Comparison of ENCODE assay signal across 34 cellular contexts in the genomic region with DNA sequence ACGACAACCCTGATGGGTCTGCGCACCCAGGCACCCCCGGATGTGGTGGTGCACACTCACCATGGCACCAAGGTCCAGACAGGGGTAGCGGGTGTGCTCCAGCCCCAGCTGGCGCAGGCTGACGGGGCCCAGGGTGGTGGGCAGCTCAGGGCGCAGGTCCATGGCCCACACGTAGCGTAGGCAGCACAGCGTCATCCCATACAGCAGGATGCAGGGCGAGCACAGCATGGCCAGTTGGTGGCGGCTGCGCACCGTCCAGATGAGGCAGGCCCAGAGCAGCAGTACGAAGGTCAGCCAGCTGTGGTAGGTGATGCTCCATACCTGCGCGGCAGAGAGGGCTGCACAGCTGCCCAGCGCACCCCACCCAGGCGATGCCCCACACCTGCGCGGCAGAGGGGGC. TPM values are rescaled to one million over a fixed set of nuclear protein-coding genes. Genes with fewer than 3 reads are reported as not detected.
"Had no signal": no experiment of that assay in that cellular context is flagged by ENCODE, and none has a peak within 500 bp of the region (broad histone marks: within the 10 kb centered on the region; RNA-seq: fewer than 3 reads in every experiment).

No MANE protein-coding gene starts in this region.

- H3K4me3 ChIP-seq: coronary artery, dorsolateral prefrontal cortex, esophagus muscularis mucosa, gastrocnemius medialis, heart left ventricle had no signal

- H3K9me3 ChIP-seq: esophagus muscularis mucosa, gastrocnemius medialis, heart left ventricle had no signal

- H3K9me3 Mint-ChIP-seq: activated B cell treated with CpG ODN at 0.5 μM for 24 hours; activated CD8-positive, alpha-beta T cell treated with anti-CD3 and anti-CD28 coated beads for 36 hours; activated T-cell treated with anti-CD3 and anti-CD28 coated beads, Interleukin-2, amount 50 U/mL, for 4 hours; activated T-helper 17 cell treated with anti-CD3 and anti-CD28 coated beads, Interleukin-2, amount 50 U/mL, for 72 hours; central memory CD8-positive, alpha-beta T cell; dendritic cell treated with granulocyte-macrophage colony-stimulating factor and Interleukin-4, amounts not matched to agents 40 ng/mL and 50 ng/mL, for 4 days; effector memory CD8-positive, alpha-beta T cell; T-helper 2 cell treated with Interferon-gamma antibody and Interleukin-4, amounts not matched to agents 5 μg/mL and 100 μg/mL, for 36 hours had no signal

- H3K27ac Mint-ChIP-seq: activated B cell treated with CpG ODN at 0.5 μM for 24 hours; activated CD8-positive, alpha-beta T cell treated with anti-CD3 and anti-CD28 coated beads for 36 hours; activated naive CD8-positive, alpha-beta T cell; activated T-helper 17 cell treated with anti-CD3 and anti-CD28 coated beads, Interleukin-2, amount 50 U/mL, for 72 hours; dendritic cell treated with granulocyte-macrophage colony-stimulating factor and Interleukin-4, amounts not matched to agents 40 ng/mL and 50 ng/mL, for 4 days; effector memory CD8-positive, alpha-beta T cell; T-helper 2 cell treated with Interferon-gamma antibody and Interleukin-4, amounts not matched to agents 5 μg/mL and 100 μg/mL, for 36 hours had no signal

- H3K36me3 ChIP-seq: gastrocnemius medialis, WERI-Rb-1 had no signal

- H3K4me1 ChIP-seq: foreskin keratinocyte had no signal

- H3K36me3 Mint-ChIP-seq: activated naive CD8-positive, alpha-beta T cell had no signal

- DNase-seq: activated B cell treated with CpG ODN at 0.5 μM for 24 hours; activated CD4-positive, alpha-beta T cell treated with anti-CD3 and anti-CD28 coated beads for 48 hours; activated CD4-positive, alpha-beta T cell treated with anti-CD3 and anti-CD28 coated beads, Interleukin-2, amount 50 U/mL, for 1 hour; activated CD4-positive, alpha-beta T cell treated with anti-CD3 and anti-CD28 coated beads, Interleukin-2, amount 50 U/mL, for 48 hours; activated CD8-positive, alpha-beta memory T cell treated with anti-CD3 and anti-CD28 coated beads for 24 hours; activated CD8-positive, alpha-beta T cell treated with anti-CD3 and anti-CD28 coated beads for 36 hours; activated effector memory CD4-positive, alpha-beta T cell treated with Interleukin-2 at 50 U/mL for 16 hours; activated gamma-delta T cell treated with Interleukin-2 at 50 U/mL for 16 hours; activated naive CD4-positive, alpha-beta T cell treated with anti-CD3 and anti-CD28 coated beads, Interleukin-2, amount 50 U/mL, for 16 hours; activated naive CD4-positive, alpha-beta T cell treated with Interleukin-2 at 50 U/mL for 16 hours; activated T-cell treated with anti-CD3 and anti-CD28 coated beads, Interleukin-2, amount 50 U/mL, for 4 hours; amniotic stem cell; anterior cingulate cortex; brain microvascular endothelial cell; effector memory CD8-positive, alpha-beta T cell; erythroblast; foreskin keratinocyte; gastrocnemius medialis; glutamatergic neuron; heart left ventricle; T1000; WERI-Rb-1 had no signal

- FAIRE-seq: astrocyte, bronchial epithelial cell had no signal

- ATAC-seq: activated CD4-positive, CD25-positive, alpha-beta regulatory T cell treated with anti-CD3 and anti-CD28 coated beads, Interleukin-2, amount 50 U/mL, for 24 hours; activated CD8-positive, alpha-beta T cell treated with anti-CD3 and anti-CD28 coated beads for 36 hours; activated T-cell treated with anti-CD3 and anti-CD28 coated beads, Interleukin-2, amount 50 U/mL, for 4 hours; activated T-helper 17 cell treated with anti-CD3 and anti-CD28 coated beads, Interleukin-2, amount 50 U/mL, for 72 hours; effector memory CD8-positive, alpha-beta T cell; foreskin keratinocyte; gastrocnemius medialis; heart left ventricle had no signal

- H3K27me3 ChIP-seq: brain microvascular endothelial cell, dorsolateral prefrontal cortex, esophagus muscularis mucosa, foreskin keratinocyte, gastrocnemius medialis, heart left ventricle had no signal

- H3K27ac ChIP-seq: brain microvascular endothelial cell, coronary artery, dorsolateral prefrontal cortex, esophagus muscularis mucosa, foreskin keratinocyte, gastrocnemius medialis, heart left ventricle, WERI-Rb-1 had no signal

- H3K4me3 Mint-ChIP-seq: activated B cell treated with CpG ODN at 0.5 μM for 24 hours; activated CD8-positive, alpha-beta T cell treated with anti-CD3 and anti-CD28 coated beads for 36 hours; activated naive CD8-positive, alpha-beta T cell; activated T-cell treated with anti-CD3 and anti-CD28 coated beads, Interleukin-2, amount 50 U/mL, for 4 hours; activated T-helper 17 cell treated with anti-CD3 and anti-CD28 coated beads, Interleukin-2, amount 50 U/mL, for 72 hours; central memory CD8-positive, alpha-beta T cell; dendritic cell treated with granulocyte-macrophage colony-stimulating factor and Interleukin-4, amounts not matched to agents 40 ng/mL and 50 ng/mL, for 4 days; effector memory CD8-positive, alpha-beta T cell; T-helper 2 cell treated with Interferon-gamma antibody and Interleukin-4, amounts not matched to agents 5 μg/mL and 100 μg/mL, for 36 hours had no signal

- H3K4me1 Mint-ChIP-seq: activated T-helper 17 cell treated with anti-CD3 and anti-CD28 coated beads, Interleukin-2, amount 50 U/mL, for 72 hours had no signal

- H3K27me3 Mint-ChIP-seq: activated B cell treated with CpG ODN at 0.5 μM for 24 hours; activated CD8-positive, alpha-beta T cell treated with anti-CD3 and anti-CD28 coated beads for 36 hours; activated naive CD8-positive, alpha-beta T cell; activated T-helper 17 cell treated with anti-CD3 and anti-CD28 coated beads, Interleukin-2, amount 50 U/mL, for 72 hours; central memory CD8-positive, alpha-beta T cell; dendritic cell treated with granulocyte-macrophage colony-stimulating factor and Interleukin-4, amounts not matched to agents 40 ng/mL and 50 ng/mL, for 4 days; effector memory CD8-positive, alpha-beta T cell had no signal

RNA-seq across cellular contexts. Expression of a gene that starts 49.8 kb away (rescaled TPM):
- total RNA-seq: bronchial epithelial cell, cerebellum, foreskin keratinocyte had no signal
